ENCODE assay signal across 1 cellular context in genomic region chr19:11375143-11375948, GRCh38.
TF ChIP-seq lines count a peak whose summit lies in the region.

No MANE protein-coding gene starts in this region.

TF ChIP-seq in HepG2, 621 proteins besides CTCF, POLR2A, EP300 and RAD21 (continued from another document and continues in another):
- TF ChIP-seq ZNF44 (CRISPR knock-in tag; IDR thresholded peaks at IDR 0.05), result no peak
- no peak for TF ChIP-seq ZBTB1 (CRISPR knock-in tag; IDR thresholded peaks at IDR 0.05; ENCODE audit: borderline replicate concordance)
- TF ChIP-seq MAX (IDR thresholded peaks at IDR 0.05), result peak; percentile 33; the same call in 1 of the 2 replicates
- peak; percentile 19; the same call in 1 of the 2 replicates for TF ChIP-seq YEATS2 (CRISPR knock-in tag; IDR thresholded peaks at IDR 0.05; ENCODE audit: borderline replicate concordance)
- peak; percentile 53 for TF ChIP-seq SALL1 (CRISPR knock-in tag; IDR thresholded peaks at IDR 0.05)
- TF ChIP-seq ZNF12 (CRISPR knock-in tag; IDR thresholded peaks at IDR 0.05), result 0 out of 2 replicates have a peak, but pooled peaks have one; percentile 17
- TF ChIP-seq POLR2AphosphoS5 (IDR thresholded peaks at IDR 0.05; ENCODE audit: low read depth, low read length), result peak; percentile 87
- no peak for TF ChIP-seq ATF7 (IDR thresholded peaks at IDR 0.05)
- peak; percentile 59; the same call in 1 of the 2 replicates for TF ChIP-seq ATF7 (CRISPR knock-in tag; IDR thresholded peaks at IDR 0.05)
- TF ChIP-seq DRAP1 (CRISPR knock-in tag; IDR thresholded peaks at IDR 0.05), result peak; percentile 47; the same call in 1 of the 2 replicates
- peak; percentile 37; the same call in 1 of the 2 replicates for TF ChIP-seq YEATS4 (CRISPR knock-in tag; IDR thresholded peaks at IDR 0.05; ENCODE audit: borderline replicate concordance)
- 0 out of 2 replicates have a peak, but pooled peaks have one; percentile 48 for TF ChIP-seq MEIS1 (CRISPR knock-in tag; IDR thresholded peaks at IDR 0.05; ENCODE audit: borderline replicate concordance)
- no peak for TF ChIP-seq MIXL1 (CRISPR knock-in tag; IDR thresholded peaks at IDR 0.05)
- no peak for TF ChIP-seq SUZ12 (IDR thresholded peaks at IDR 0.05; ENCODE audit: low read depth, low read length)
- peak; percentile 60; the same call in 1 of the 2 replicates for TF ChIP-seq KDM2A (CRISPR knock-in tag; IDR thresholded peaks at IDR 0.05; ENCODE audit: borderline replicate concordance, low read depth)
- no peak; the same call in 1 of the 2 replicates for TF ChIP-seq KAT8 (CRISPR knock-in tag; IDR thresholded peaks at IDR 0.05)
- 0 out of 2 replicates have a peak, but pooled peaks have one; percentile 52 for TF ChIP-seq WIZ (CRISPR knock-in tag; IDR thresholded peaks at IDR 0.05)
- no peak for TF ChIP-seq HOXA9 (CRISPR knock-in tag; IDR thresholded peaks at IDR 0.05; ENCODE audit: borderline replicate concordance)
- TF ChIP-seq PAWR (CRISPR knock-in tag; IDR thresholded peaks at IDR 0.05; ENCODE audit: borderline replicate concordance), result peak; percentile 82; the same call in 1 of the 2 replicates
- TF ChIP-seq GFI1 (CRISPR knock-in tag; IDR thresholded peaks at IDR 0.05; ENCODE audit: borderline replicate concordance), result peak; percentile 7; the same call in 1 of the 2 replicates
- no peak for TF ChIP-seq AHDC1 (CRISPR knock-in tag; IDR thresholded peaks at IDR 0.05; ENCODE audit: borderline replicate concordance)
- TF ChIP-seq PBX3 (CRISPR knock-in tag; IDR thresholded peaks at IDR 0.05; ENCODE audit: borderline replicate concordance), result 0 out of 2 replicates have a peak, but pooled peaks have one; percentile 16
- TF ChIP-seq ZNF609 (CRISPR knock-in tag; IDR thresholded peaks at IDR 0.05; ENCODE audit: borderline replicate concordance), result peak; percentile 55; the same call in 1 of the 2 replicates
- TF ChIP-seq SP2 (CRISPR knock-in tag; IDR thresholded peaks at IDR 0.05), result no peak
- TF ChIP-seq SRSF1 (optimal IDR thresholded peaks at IDR 0.05; ENCODE audit: low read depth, low read length), result no peak
- no peak for TF ChIP-seq HNF4G (IDR thresholded peaks at IDR 0.05; ENCODE audit: borderline replicate concordance, low read depth, low read length)
- 0 out of 2 replicates have a peak, but pooled peaks have one; percentile 62 for TF ChIP-seq HNF4G (CRISPR knock-in tag; IDR thresholded peaks at IDR 0.05; ENCODE audit: borderline replicate concordance, low read depth)
- 0 out of 2 replicates have a peak, but pooled peaks have one; percentile 42 for TF ChIP-seq ZNF674 (CRISPR knock-in tag; IDR thresholded peaks at IDR 0.05; ENCODE audit: low read depth)
- TF ChIP-seq ZBED4 (CRISPR knock-in tag; IDR thresholded peaks at IDR 0.05; ENCODE audit: borderline replicate concordance), result peak; percentile 52; the same call in 1 of the 2 replicates
- TF ChIP-seq BCL3 (CRISPR knock-in tag; IDR thresholded peaks at IDR 0.05), result peak; percentile 36; the same call in 1 of the 2 replicates
- TF ChIP-seq UBTF (CRISPR knock-in tag; IDR thresholded peaks at IDR 0.05), result peak; percentile 70
- TF ChIP-seq ZNF251 (CRISPR knock-in tag; IDR thresholded peaks at IDR 0.05), result no peak
- 0 out of 2 replicates have a peak, but pooled peaks have one; percentile 23 for TF ChIP-seq MYPOP (CRISPR knock-in tag; IDR thresholded peaks at IDR 0.05)
- peak; percentile 74; the same call in 1 of the 2 replicates for TF ChIP-seq SIN3A (IDR thresholded peaks at IDR 0.05; ENCODE audit: borderline replicate concordance, low read depth, low read length)
